In the genomic region with DNA sequence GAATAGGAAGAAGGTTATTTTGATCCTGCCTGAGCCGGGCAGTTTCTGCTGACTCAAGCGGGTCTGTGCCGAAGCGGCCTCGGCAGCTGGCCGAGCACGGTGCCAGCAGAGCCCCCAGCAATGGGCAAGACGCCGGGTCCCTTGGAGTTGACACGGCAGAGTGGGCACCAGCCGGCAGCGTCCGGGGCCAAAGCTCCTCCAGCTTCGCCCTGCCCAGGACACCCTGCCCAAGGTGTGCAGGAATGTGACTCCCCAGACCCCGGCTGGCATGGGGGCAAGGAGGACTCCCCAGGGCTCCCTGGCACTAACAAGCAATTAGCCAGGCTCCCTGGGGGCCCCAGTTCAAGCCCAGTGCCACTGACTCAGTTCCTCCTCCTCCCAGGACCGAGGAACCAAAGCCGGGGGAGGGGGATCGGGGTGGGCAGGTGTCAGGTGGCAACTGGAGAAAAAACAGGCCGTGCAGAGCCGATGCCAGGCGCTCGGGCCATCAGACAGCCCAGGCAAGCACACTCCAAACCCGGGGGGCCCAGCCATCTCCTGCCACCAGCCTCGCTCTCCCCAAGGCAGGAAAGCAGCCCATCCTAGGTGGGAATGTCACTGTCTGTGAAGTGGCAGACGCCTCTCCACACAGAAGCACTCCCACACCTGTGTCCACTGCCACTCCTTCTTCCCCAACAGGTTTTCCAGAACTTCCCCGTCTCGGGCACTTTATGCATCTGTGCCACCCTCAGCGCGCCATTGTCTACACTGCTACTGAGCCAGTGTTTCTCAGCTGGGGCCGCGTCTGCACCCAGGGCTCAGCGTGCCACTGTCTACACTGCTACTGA, we compare ENCODE assay signal across 10 cellular contexts. TPM values are rescaled to one million over a fixed set of nuclear protein-coding genes. Genes with fewer than 3 reads are reported as not detected.
DNase-seq lines count a peak whose midpoint lies in the region; ATAC-seq and TF ChIP-seq lines count a peak whose summit lies in the region.
"Had no signal": no experiment of that assay in that cellular context is flagged by ENCODE, and none has a peak within 500 bp of the region (broad histone marks: within the 10 kb centered on the region; RNA-seq: fewer than 3 reads in every experiment).

No MANE protein-coding gene starts in this region.

- H3K4me3 ChIP-seq in SK-N-SH (ENCODE audit: low read depth in 2 of 2, low read length in 1 of 2) (no peak overlapping the region), stomach (no peak overlapping the region)

- peaks cover 55% of the 10 kb centered on the region for H3K79me2 ChIP-seq in SK-N-SH (ENCODE audit: insufficient read depth)

- H3K36me3 ChIP-seq in SK-N-SH (replicated peaks in 1 of 2; ENCODE audit: control insufficient read depth in 1 of 2, insufficient read depth in 2 of 2, low read length in 1 of 2) (peaks cover 0 to 30% of the 10 kb centered on the region in 2 experiments), stomach (peaks cover 8 to 32% (median 27%) of the 10 kb centered on the region in 4 donors)

- 93% methylated on average over 25 of the region's 32 CpGs for WGBS in SK-N-SH (ENCODE audit: low lambda C conversion rate)
- WGBS in stomach, 5 donors, result 74 to 87% (median 83%) methylated on average over 29 to 32 of the region's 32 CpGs

- TF ChIP-seq CTCF in SK-N-SH (IDR thresholded peaks at IDR 0.05), result no peak
- no peak for TF ChIP-seq CTCF in RWPE1 (conservative IDR thresholded peaks at IDR 0.05; ENCODE audit: low read depth)
- TF ChIP-seq CTCF in stomach (IDR thresholded peaks at IDR 0.05), result no peak

- H4K20me1 ChIP-seq in SK-N-SH (ENCODE audit: insufficient read depth), result peaks cover 67% of the 10 kb centered on the region

- no peak overlapping the region for H3K4me2 ChIP-seq in SK-N-SH

- no peak overlapping the region for H3K9ac ChIP-seq in SK-N-SH

- intact Hi-C loops in stomach (cut with DNase I; ENCODE audit: low total_unique reads), result no loop called here

- H3K4me1 ChIP-seq in SK-N-SH (ENCODE audit: control insufficient read depth in 1 of 2, insufficient read depth in 2 of 2, low read depth in 1 of 2, low read length in 1 of 2) (peaks cover 0 to 59% of the 10 kb centered on the region in 2 experiments; a peak in 1 of 4 replicates), stomach (peaks cover 0 to 21% (median 13%) of the 10 kb centered on the region in 4 donors)

- H2AFZ ChIP-seq in SK-N-SH (ENCODE audit: low read depth), result no peak overlapping the region

- peak overlapping the region in 1 of 2 experiments; percentile 47; a peak in 1 of 4 replicates for H3K27ac ChIP-seq in SK-N-SH (ENCODE audit: low read depth in 2 of 2, low read length in 1 of 2)
- H3K27ac ChIP-seq in RWPE1, result peak overlapping the region; percentile 56
- H3K27ac ChIP-seq in stomach, result no peak overlapping the region

- CTCF ChIA-PET in SK-N-SH (lab: Yijun Ruan, JAX) (no interaction called here), RWPE1 (lab: Yijun Ruan, JAX) (no interaction called here)

- ATAC-seq in SK-N-SH treated with all-trans-retinoic acid at 6 μM for 48 hours, result no peak
- no peak for ATAC-seq in left lobe of liver
- no peak for ATAC-seq in GM21529 (IDR thresholded peaks at IDR 0.05; ENCODE audit: unreplicated experiment)

- no peaks in the 10 kb centered on the region for H3K9me3 ChIP-seq in SK-N-SH
- H3K9me3 ChIP-seq in stomach, result no peaks in the 10 kb centered on the region

- no peak for TF ChIP-seq POLR2A in stomach (IDR thresholded peaks at IDR 0.05)

- no peaks in the 10 kb centered on the region for H3K9me2 ChIP-seq in SK-N-SH

- no peaks in the 10 kb centered on the region for H3F3A ChIP-seq in SK-N-SH (replicated peaks; ENCODE audit: insufficient read depth)

- no peak for TF ChIP-seq RAD21 in SK-N-SH (IDR thresholded peaks at IDR 0.05; ENCODE audit: low read length)

- POLR2A ChIA-PET in SK-N-SH (lab: Yijun Ruan, JAX) (no interaction called here), RWPE1 (lab: Yijun Ruan, JAX; ENCODE audit: low non-redundant PET) (no interaction called here)

- peak; percentile 25 for DNase-seq in SK-N-SH
- no peak for DNase-seq in RWPE1 (ENCODE audit: low spot score)
- DNase-seq in islet precursor cell, result peak; percentile 49
- peak; percentile 22 for DNase-seq in stomach
- no peak for DNase-seq in HuH-7 (ENCODE audit: low spot score)
- DNase-seq in left lobe of liver (ENCODE audit: low spot score), result no peak
- DNase-seq: DMS79, NCI-H1092 treated with DMSO at 0.1 percent for 48 hours had no signal

- TF ChIP-seq EP300 in SK-N-SH (IDR thresholded peaks at IDR 0.05; ENCODE audit: borderline replicate concordance in 1 of 2, low read depth in 1 of 2, low read length in 1 of 2) (no peak), stomach (IDR thresholded peaks at IDR 0.05) (no peak)

- no peaks in the 10 kb centered on the region for H3K27me3 ChIP-seq in SK-N-SH (ENCODE audit: insufficient read depth)
- no peaks in the 10 kb centered on the region for H3K27me3 ChIP-seq in stomach

TF ChIP-seq in SK-N-SH, 30 proteins besides CTCF, POLR2A, EP300 and RAD21:
- no peak for TF ChIP-seq FOSL2 (IDR thresholded peaks at IDR 0.05; ENCODE audit: borderline replicate concordance, low read depth)
- no peak for TF ChIP-seq TEAD4 (IDR thresholded peaks at IDR 0.05; ENCODE audit: borderline replicate concordance, insufficient read depth)
- TF ChIP-seq JUND (IDR thresholded peaks at IDR 0.05), result no peak
- no peak for TF ChIP-seq POLR2AphosphoS5 (IDR thresholded peaks at IDR 0.05; ENCODE audit: low read depth, low read length)
- TF ChIP-seq RXRA (IDR thresholded peaks at IDR 0.05; ENCODE audit: borderline replicate concordance, low read depth), result no peak
- TF ChIP-seq FOXJ3 (CRISPR knock-in tag; IDR thresholded peaks at IDR 0.05), result no peak
- TF ChIP-seq, protein P1, sequence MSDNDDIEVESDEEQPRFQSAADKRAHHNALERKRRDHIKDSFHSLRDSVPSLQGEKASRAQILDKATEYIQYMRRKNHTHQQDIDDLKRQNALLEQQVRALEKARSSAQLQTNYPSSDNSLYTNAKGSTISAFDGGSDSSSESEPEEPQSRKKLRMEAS (IDR thresholded peaks at IDR 0.05; ENCODE audit: low read depth), result no peak
- TF ChIP-seq GABPA (IDR thresholded peaks at IDR 0.05; ENCODE audit: low read depth), result no peak
- TF ChIP-seq SIN3A (IDR thresholded peaks at IDR 0.05; ENCODE audit: borderline replicate concordance, low read depth, low read length), result no peak
- TF ChIP-seq, protein P2, sequence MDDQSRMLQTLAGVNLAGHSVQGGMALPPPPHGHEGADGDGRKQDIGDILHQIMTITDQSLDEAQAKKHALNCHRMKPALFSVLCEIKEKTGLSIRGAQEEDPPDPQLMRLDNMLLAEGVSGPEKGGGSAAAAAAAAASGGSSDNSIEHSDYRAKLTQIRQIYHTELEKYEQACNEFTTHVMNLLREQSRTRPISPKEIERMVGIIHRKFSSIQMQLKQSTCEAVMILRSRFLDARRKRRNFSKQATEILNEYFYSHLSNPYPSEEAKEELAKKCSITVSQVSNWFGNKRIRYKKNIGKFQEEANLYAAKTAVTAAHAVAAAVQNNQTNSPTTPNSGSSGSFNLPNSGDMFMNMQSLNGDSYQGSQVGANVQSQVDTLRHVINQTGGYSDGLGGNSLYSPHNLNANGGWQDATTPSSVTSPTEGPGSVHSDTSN (IDR thresholded peaks at IDR 0.05), result no peak
- no peak for TF ChIP-seq EZH2phosphoT487 (IDR thresholded peaks at IDR 0.05; ENCODE audit: borderline replicate concordance, low read depth)
- no peak for TF ChIP-seq GATA2 (CRISPR knock-in tag; IDR thresholded peaks at IDR 0.05)
- no peak for TF ChIP-seq TCF12 (IDR thresholded peaks at IDR 0.05)

TF ChIP-seq in SK-N-SH treated with all-trans-retinoic acid at 6 μM for 48 hours, 23 proteins besides CTCF, POLR2A, EP300 and RAD21:
- TF ChIP-seq CSDC2 (CRISPR knock-in tag; IDR thresholded peaks at IDR 0.05), result no peak

RNA-seq across cellular contexts. Expression of a gene that starts 41.2 kb away (rescaled TPM):
- polyA plus RNA-seq in SK-N-SH (2012; rRNA removed) (not detected in 2 replicates), stomach (under 1 TPM in 2 of 3 donors, not detected in 1; 0.37 to 0.60 TPM)
- polyA plus RNA-seq in SK-N-SH (2012; cell fraction: cytosol; rRNA removed), result not detected in 2 replicates
- polyA plus RNA-seq in SK-N-SH (2012; cell fraction: nucleus; rRNA removed), result not detected in 2 replicates
- total RNA-seq in stomach (not detected), left lobe of liver (0.08 TPM)

RNA-seq across cellular contexts. Expression of a gene that starts 48.4 kb away (rescaled TPM):
- polyA plus RNA-seq in SK-N-SH (2012; rRNA removed) (5.9 and 7.1 TPM in 2 replicates), stomach (10 to 100 TPM in 1 of 3 donors, 1 to 10 TPM in 2; 5.3 to 12.5 (median 5.4) TPM)
- polyA plus RNA-seq in SK-N-SH (2012; cell fraction: cytosol; rRNA removed), result 6.1 and 6.8 TPM in 2 replicates
- 7.9 and 8.1 TPM in 2 replicates for polyA plus RNA-seq in SK-N-SH (2012; cell fraction: nucleus; rRNA removed)
- total RNA-seq in stomach (10 to 100 TPM in 2 of 5 donors, 1 to 10 TPM in 2, not detected in 1; 5.3 to 17.2 (median 10.7) TPM), left lobe of liver (5.2 TPM)

Comparison
In these comparisons a context has a peak if more than half of its experiments do, and no peak if none do; other contexts are left out.
1. DNase-seq: peak in SK-N-SH (single experiment), islet precursor cell (single experiment) and stomach (single experiment); none in RWPE1 (single experiment), HuH-7 (single experiment) and left lobe of liver (single experiment).